1 cellular context compared by ENCODE assay signal in the genomic region with DNA sequence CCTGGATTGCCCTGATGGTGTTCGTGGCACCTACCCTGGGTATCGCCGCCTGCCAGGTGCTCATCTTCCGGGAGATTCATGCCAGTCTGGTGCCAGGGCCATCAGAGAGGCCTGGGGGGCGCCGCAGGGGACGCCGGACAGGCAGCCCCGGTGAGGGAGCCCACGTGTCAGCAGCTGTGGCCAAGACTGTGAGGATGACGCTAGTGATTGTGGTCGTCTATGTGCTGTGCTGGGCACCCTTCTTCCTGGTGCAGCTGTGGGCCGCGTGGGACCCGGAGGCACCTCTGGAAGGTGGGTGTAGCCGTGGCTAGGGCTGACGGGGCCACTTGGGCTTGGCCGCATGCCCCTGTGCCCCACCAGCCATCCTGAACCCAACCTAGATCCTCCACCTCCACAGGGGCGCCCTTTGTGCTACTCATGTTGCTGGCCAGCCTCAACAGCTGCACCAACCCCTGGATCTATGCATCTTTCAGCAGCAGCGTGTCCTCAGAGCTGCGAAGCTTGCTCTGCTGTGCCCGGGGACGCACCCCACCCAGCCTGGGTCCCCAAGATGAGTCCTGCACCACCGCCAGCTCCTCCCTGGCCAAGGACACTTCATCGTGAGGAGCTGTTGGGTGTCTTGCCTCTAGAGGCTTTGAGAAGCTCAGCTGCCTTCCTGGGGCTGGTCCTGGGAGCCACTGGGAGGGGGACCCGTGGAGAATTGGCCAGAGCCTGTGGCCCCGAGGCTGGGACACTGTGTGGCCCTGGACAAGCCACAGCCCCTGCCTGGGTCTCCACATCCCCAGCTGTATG.
A peak's percentile ranks its signal among the peaks of the same experiment; 100 is the strongest.
TF ChIP-seq lines count a peak whose summit lies in the region.

No MANE protein-coding gene starts in this region.

TF ChIP-seq in K562, 482 proteins besides CTCF, POLR2A, EP300 and RAD21:
- TF ChIP-seq, protein P1, sequence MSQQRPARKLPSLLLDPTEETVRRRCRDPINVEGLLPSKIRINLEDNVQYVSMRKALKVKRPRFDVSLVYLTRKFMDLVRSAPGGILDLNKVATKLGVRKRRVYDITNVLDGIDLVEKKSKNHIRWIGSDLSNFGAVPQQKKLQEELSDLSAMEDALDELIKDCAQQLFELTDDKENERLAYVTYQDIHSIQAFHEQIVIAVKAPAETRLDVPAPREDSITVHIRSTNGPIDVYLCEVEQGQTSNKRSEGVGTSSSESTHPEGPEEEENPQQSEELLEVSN (IDR thresholded peaks at IDR 0.05; ENCODE audit: borderline replicate concordance in 1 of 2, extremely low read depth in 1 of 2, insufficient read depth in 1 of 2, insufficient read length in 1 of 2, low read depth in 1 of 2, low read length in 1 of 2, poor library complexity in 1 of 2, severe bottlenecking in 1 of 2): no peak
- TF ChIP-seq RBFOX2 (IDR thresholded peaks at IDR 0.05; ENCODE audit: low read depth, low read length): peak; percentile 14; the same call in 1 of the 2 replicates
- 0 out of 2 replicates have a peak, but pooled peaks have one; percentile 57 for TF ChIP-seq POLR2AphosphoS2 (IDR thresholded peaks at IDR 0.05; ENCODE audit: low read length)
- TF ChIP-seq L3MBTL2 (IDR thresholded peaks at IDR 0.05): peak; percentile 45; the same call in 1 of the 2 replicates
- 0 out of 2 replicates have a peak, but pooled peaks have one; percentile 30 for TF ChIP-seq POLR2G (IDR thresholded peaks at IDR 0.05; ENCODE audit: low read depth, low read length)
